Comparison of ENCODE assay signal across 26 cellular contexts in the genomic region with DNA sequence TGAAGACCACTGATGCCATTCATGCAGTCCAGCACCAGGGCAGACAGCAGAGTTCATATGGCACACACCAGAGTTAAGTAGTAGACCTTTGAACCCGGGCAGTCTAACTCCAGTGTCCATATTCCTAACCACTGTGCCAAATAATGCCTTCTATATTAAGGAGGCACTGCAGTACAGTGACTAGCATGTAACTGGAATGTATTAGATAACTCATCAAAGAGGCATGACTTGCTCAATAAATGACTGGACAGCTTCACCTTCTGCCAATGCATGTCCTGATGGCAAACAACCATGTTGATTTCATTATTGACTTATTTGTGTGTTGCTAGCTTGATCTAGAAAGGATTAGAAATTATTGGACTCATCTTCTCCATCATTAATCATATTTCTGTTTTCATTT.
"Had no signal": no experiment of that assay in that cellular context is flagged by ENCODE, and none has a peak within 500 bp of the region (broad histone marks: within the 10 kb centered on the region; RNA-seq: fewer than 3 reads in every experiment).

No MANE protein-coding gene starts in this region.

- H3K4me3 ChIP-seq: colonic mucosa, dorsolateral prefrontal cortex, heart left ventricle, left ventricle myocardium inferior, lung, ovary, right lobe of liver, smooth muscle cell, suprapubic skin, tibial artery, upper lobe of right lung had no signal

- H3K4me1 ChIP-seq: colonic mucosa, heart left ventricle, left ventricle myocardium inferior, right lobe of liver, suprapubic skin, tibial artery, upper lobe of right lung had no signal

- H3K9me3 ChIP-seq: colonic mucosa, heart left ventricle, left ventricle myocardium inferior, ovary, right lobe of liver, suprapubic skin, tibial artery, upper lobe of right lung had no signal

- DNase-seq: activated CD4-positive, alpha-beta T cell treated with anti-CD3 and anti-CD28 coated beads for 48 hours; activated CD4-positive, alpha-beta T cell treated with anti-CD3 and anti-CD28 coated beads, Interleukin-2, amount 50 U/mL, for 48 hours; activated CD8-positive, alpha-beta memory T cell treated with anti-CD3 and anti-CD28 coated beads for 24 hours; activated effector memory CD4-positive, alpha-beta T cell treated with Interleukin-2 at 50 U/mL for 16 hours; activated naive CD4-positive, alpha-beta T cell treated with Interleukin-2 at 50 U/mL for 16 hours; anterior cingulate cortex; cerebellar nuclear complex; colonic mucosa; dorsolateral prefrontal cortex; effector memory CD4-positive, alpha-beta T cell; erythroblast; heart left ventricle; kidney glomerular epithelial cell; left ventricle myocardium inferior; naive B cell; ovary; right lobe of liver; stimulated activated CD4-positive, alpha-beta T cell treated with anti-CD3 and anti-CD28 coated beads, Interleukin-1b, Interleukin-23, amount 100 ng/mL, for 48 hours; stimulated activated naive CD4-positive, alpha-beta T cell; T1000; tibial artery; upper lobe of right lung; WERI-Rb-1 had no signal

- H3K36me3 ChIP-seq: colonic mucosa, heart left ventricle, left ventricle myocardium inferior, ovary, right lobe of liver, suprapubic skin, tibial artery, upper lobe of right lung, WERI-Rb-1 had no signal

- H3K27ac ChIP-seq: colonic mucosa, dorsolateral prefrontal cortex, heart left ventricle, left ventricle myocardium inferior, ovary, right lobe of liver, suprapubic skin, tibial artery, upper lobe of right lung, WERI-Rb-1 had no signal

- H3K27me3 ChIP-seq: colonic mucosa, dorsolateral prefrontal cortex, heart left ventricle, ovary, right lobe of liver, suprapubic skin, tibial artery, upper lobe of right lung had no signal
